In the genomic region with DNA sequence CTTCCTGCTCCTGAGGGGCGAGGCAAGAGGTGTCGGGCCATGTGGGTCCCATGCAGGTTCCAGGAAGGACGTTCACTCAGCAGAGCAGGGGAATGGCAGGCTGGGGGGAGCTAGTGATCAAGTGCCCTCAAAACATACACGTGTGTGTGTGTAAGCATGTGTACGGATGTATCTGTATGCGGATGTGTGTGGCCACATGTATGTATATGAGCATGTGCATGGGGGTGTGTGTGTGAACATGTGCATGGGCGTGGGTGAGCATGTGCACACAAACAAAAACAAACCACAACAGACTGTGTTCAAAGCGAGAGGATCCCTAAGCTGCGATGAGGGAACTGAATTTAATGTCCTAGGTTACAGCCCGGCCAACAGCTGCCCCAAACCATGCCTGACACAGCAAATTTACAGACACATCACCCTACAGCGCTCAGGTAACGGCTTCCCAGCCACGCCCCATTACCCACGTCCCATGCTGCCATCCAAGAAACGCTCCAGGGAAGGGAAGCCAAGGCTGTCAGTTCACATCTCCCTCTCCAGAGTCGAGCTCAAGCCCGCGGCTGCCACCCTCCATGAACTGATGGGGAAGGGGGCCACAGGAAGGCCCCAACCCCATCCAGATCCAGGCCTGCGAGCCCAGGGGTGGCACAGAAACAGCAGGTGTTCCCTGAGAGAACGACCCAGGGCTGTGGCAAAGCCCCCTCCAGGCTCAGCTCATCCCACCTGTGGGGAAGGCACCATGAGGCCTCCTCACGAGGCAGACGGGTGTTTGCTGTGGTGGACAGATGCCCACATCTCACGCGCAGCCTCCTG, we compare ENCODE assay signal across 26 cellular contexts. TPM values are rescaled to one million over a fixed set of nuclear protein-coding genes. Genes with fewer than 3 reads are reported as not detected.
A peak's percentile ranks its signal among the peaks of the same experiment; 100 is the strongest.
DNase-seq lines count a peak whose midpoint lies in the region; ATAC-seq, FAIRE-seq and TF ChIP-seq lines count a peak whose summit lies in the region.
"Had no signal": no experiment of that assay in that cellular context is flagged by ENCODE, and none has a peak within 500 bp of the region (broad histone marks: within the 10 kb centered on the region; RNA-seq: fewer than 3 reads in every experiment).

No MANE protein-coding gene starts in this region.

- TF ChIP-seq CTCF in HepG2 (CRISPR knock-in tag; IDR thresholded peaks at IDR 0.05) (no peak), right lobe of liver (IDR thresholded peaks at IDR 0.05) (no peak), OCI-LY1 (IDR thresholded peaks at IDR 0.05; ENCODE audit: low read length) (no peak), colonic mucosa (IDR thresholded peaks at IDR 0.05) (no peak), smooth muscle cell (IDR thresholded peaks at IDR 0.05; ENCODE audit: borderline replicate concordance, insufficient read depth, poor library complexity, severe bottlenecking) (no peak)

- in situ Hi-C loops in HepG2 (cut with HindIII; ENCODE audit: extremely low pct_ligation_motif_present, low pct_unique_long_range_greater_than_20kb): no loop called here

- H3K4me2 ChIP-seq in HepG2 (ENCODE audit: low read depth, low read length): no peak overlapping the region
- peak overlapping the region; percentile 12; the same call in 1 of the 2 replicates for H3K4me2 ChIP-seq in OCI-LY1 (ENCODE audit: low read length)
- H3K4me2 ChIP-seq in smooth muscle cell: no peak overlapping the region

- H3K4me3 ChIP-seq in HepG2 (replicated peaks in 1 of 3; ENCODE audit: insufficient read depth in 1 of 3, low read depth in 2 of 3, low read length in 3 of 3) (no peak overlapping the region), right lobe of liver (no peak overlapping the region), OCI-LY1 (ENCODE audit: low read depth, low read length, poor library complexity, severe bottlenecking) (no peak overlapping the region), colonic mucosa (no peak overlapping the region), smooth muscle cell (no peak overlapping the region)
- H3K4me3 ChIP-seq: gastrocnemius medialis, lung, prostate gland, sigmoid colon, SJSA1, tibial nerve had no signal

- TF ChIP-seq POLR2A in HepG2 (IDR thresholded peaks at IDR 0.05; ENCODE audit: insufficient read depth in 1 of 2, low read depth in 2 of 2, low read length in 2 of 2) (no peak), right lobe of liver (IDR thresholded peaks at IDR 0.05) (no peak)

- H3K9ac ChIP-seq in HepG2 (ENCODE audit: insufficient read depth, low read depth, low read length) (no peak overlapping the region), OCI-LY1 (ENCODE audit: low read length) (peak overlapping the region; percentile 44), colonic mucosa (ENCODE audit: low read depth in 2 of 2, low read length in 2 of 2) (no peak overlapping the region), smooth muscle cell (ENCODE audit: low read depth) (no peak overlapping the region)

- H3K36me3 ChIP-seq in HepG2 (replicated peaks in 1 of 2; ENCODE audit: control insufficient read depth in 1 of 2, insufficient read depth in 2 of 2, low read length in 2 of 2) (peaks cover 3 to 10% of the 10 kb centered on the region in 2 experiments; a peak in 3 of 5 replicates), right lobe of liver (no peaks in the 10 kb centered on the region), OCI-LY1 (ENCODE audit: insufficient read depth, low read length) (no peaks in the 10 kb centered on the region), colonic mucosa (no peaks in the 10 kb centered on the region), smooth muscle cell (ENCODE audit: low read depth) (no peaks in the 10 kb centered on the region)
- H3K36me3 ChIP-seq: brain microvascular endothelial cell, gastrocnemius medialis, prostate gland, sigmoid colon, SJSA1, tibial nerve had no signal

- no peak for TF ChIP-seq RAD21 in HepG2 (CRISPR knock-in tag; IDR thresholded peaks at IDR 0.05)

- H3K79me2 ChIP-seq in HepG2 (ENCODE audit: insufficient read depth, low read length) (peaks cover 23% of the 10 kb centered on the region), OCI-LY1 (ENCODE audit: insufficient read depth, low read length) (no peaks in the 10 kb centered on the region), smooth muscle cell (ENCODE audit: low read depth) (no peaks in the 10 kb centered on the region)

- H3K4me1 ChIP-seq in HepG2 (ENCODE audit: insufficient read depth, low read length) (peaks cover 54% of the 10 kb centered on the region), right lobe of liver (no peaks in the 10 kb centered on the region), OCI-LY1 (ENCODE audit: insufficient read depth, low read length, severe bottlenecking) (peaks cover 83% of the 10 kb centered on the region), colonic mucosa (no peaks in the 10 kb centered on the region), smooth muscle cell (ENCODE audit: low read depth) (no peaks in the 10 kb centered on the region)
- H3K4me1 ChIP-seq: gastrocnemius medialis, prostate gland, sigmoid colon, tibial nerve had no signal

- CTCF ChIA-PET in HepG2 (lab: Yijun Ruan, JAX; ENCODE audit: low intra/inter-chr PET ratio, low total read pairs): no interaction called here

- no peak overlapping the region for H2AFZ ChIP-seq in HepG2 (ENCODE audit: low read length)
- no peak overlapping the region for H2AFZ ChIP-seq in OCI-LY1 (ENCODE audit: low read length)
- H2AFZ ChIP-seq in smooth muscle cell (ENCODE audit: low read depth): no peak overlapping the region

- WGBS in HepG2 (ENCODE audit: low lambda C conversion rate): 91% methylated on average over 17 of the region's 24 CpGs
- WGBS in right lobe of liver (ENCODE audit: insufficient coverage, low coverage, low lambda C conversion rate, missing lambda C conversion rate): 56% methylated on average over 12 of the region's 24 CpGs
- WGBS in smooth muscle cell (ENCODE audit: low lambda C conversion rate): 89% methylated on average over 24 of the region's 24 CpGs

- POLR2A ChIA-PET in HepG2 (lab: Yijun Ruan, JAX): no interaction called here

- DNase-seq in HepG2 (ENCODE audit: low spot score): no peak
- no peak for DNase-seq in right lobe of liver
- peak; percentile 2 for DNase-seq in NCI-H2081 treated with DMSO at 0.1 percent for 48 hours (lab: John Stamatoyannopoulos, UW)
- no peak for DNase-seq in colonic mucosa
- no peak for DNase-seq in smooth muscle cell (lab: John Stamatoyannopoulos, UW; ENCODE audit: unreplicated experiment)
- DNase-seq: ACHN; activated CD4-positive, alpha-beta T cell treated with anti-CD3 and anti-CD28 coated beads for 48 hours; amniotic stem cell; brain microvascular endothelial cell; CD8-positive, alpha-beta memory T cell; DMS53; gastrocnemius medialis; HCEC 1CT; naive thymus-derived CD8-positive, alpha-beta T cell; occipital lobe; sigmoid colon; stimulated activated CD4-positive, alpha-beta T cell treated with anti-CD3 and anti-CD28 coated beads, Interleukin-4, amount 100 ng/mL, for 1 hour; T1000 had no signal

- BruUV-seq in HepG2 (replicated peaks; lab: Mats Ljungman, UMichigan): no TSS peak

- no peak for TF ChIP-seq EP300 in HepG2 (IDR thresholded peaks at IDR 0.05; ENCODE audit: low read depth in 2 of 2, low read length in 2 of 2)
- TF ChIP-seq EP300 in HepG2 (CRISPR knock-in tag; IDR thresholded peaks at IDR 0.05; ENCODE audit: borderline replicate concordance): no peak

- no peaks in the 10 kb centered on the region for H3K9me3 ChIP-seq in HepG2 (ENCODE audit: low read length)
- no peaks in the 10 kb centered on the region for H3K9me3 ChIP-seq in right lobe of liver
- H3K9me3 ChIP-seq in OCI-LY1 (ENCODE audit: low read length): peaks cover 7% of the 10 kb centered on the region
- H3K9me3 ChIP-seq in colonic mucosa: no peaks in the 10 kb centered on the region
- H3K9me3 ChIP-seq in smooth muscle cell (replicated peaks; ENCODE audit: low read depth): no peaks in the 10 kb centered on the region
- H3K9me3 ChIP-seq: gastrocnemius medialis, prostate gland, sigmoid colon, SJSA1, tibial nerve had no signal

- no peaks in the 10 kb centered on the region for H3K27me3 ChIP-seq in HepG2 (ENCODE audit: control insufficient read depth in 1 of 2, insufficient read depth in 2 of 2, low read length in 2 of 2)
- no peaks in the 10 kb centered on the region for H3K27me3 ChIP-seq in right lobe of liver
- no peaks in the 10 kb centered on the region for H3K27me3 ChIP-seq in OCI-LY1 (ENCODE audit: insufficient read depth, low read length)
- H3K27me3 ChIP-seq in colonic mucosa: no peaks in the 10 kb centered on the region
- no peaks in the 10 kb centered on the region for H3K27me3 ChIP-seq in smooth muscle cell (ENCODE audit: low read depth)
- H3K27me3 ChIP-seq: brain microvascular endothelial cell, sigmoid colon, SJSA1, tibial nerve had no signal

- no peaks in the 10 kb centered on the region for H3K9me2 ChIP-seq in OCI-LY1 (ENCODE audit: low read depth, low read length)

- H3K27ac ChIP-seq in HepG2 (ENCODE audit: extremely low read length, insufficient read depth, low read length) (no peak overlapping the region), right lobe of liver (no peak overlapping the region), OCI-LY1 (ENCODE audit: low read depth, low read length, poor library complexity, severe bottlenecking) (peak overlapping the region; percentile 98), colonic mucosa (no peak overlapping the region), smooth muscle cell (ENCODE audit: low read depth) (no peak overlapping the region)
- H3K27ac ChIP-seq: brain microvascular endothelial cell, gastrocnemius medialis, prostate gland, sigmoid colon, SJSA1, tibial nerve, VCaP had no signal

- FAIRE-seq in HepG2 (lab: Jason Lieb, UNC): no peak
- FAIRE-seq: G401.6 had no signal

- ATAC-seq in HepG2 (no peak), right lobe of liver (no peak), GM21367 (IDR thresholded peaks at IDR 0.05; ENCODE audit: unreplicated experiment) (no peak)
- ATAC-seq: gastrocnemius medialis; naive thymus-derived CD8-positive, alpha-beta T cell had no signal

- intact Hi-C loops in HepG2 (cut with micrococcal nuclease; ENCODE audit: unreplicated experiment): no loop called here
- intact Hi-C loops in right lobe of liver (cut with DNase I): no loop called here
- intact Hi-C loops in colonic mucosa (cut with DNase I): no loop called here

- peaks cover 77% of the 10 kb centered on the region for H4K20me1 ChIP-seq in HepG2 (ENCODE audit: insufficient read depth, low read length)
- H4K20me1 ChIP-seq in OCI-LY1 (ENCODE audit: insufficient read depth, low read length): no peaks in the 10 kb centered on the region
- H4K20me1 ChIP-seq in smooth muscle cell (ENCODE audit: low read depth): no peaks in the 10 kb centered on the region

- H3F3A ChIP-seq in OCI-LY1 (ENCODE audit: insufficient read depth, low read length) (peaks cover 11% of the 10 kb centered on the region; the same call in 1 of the 2 replicates), smooth muscle cell (ENCODE audit: low read depth) (no peaks in the 10 kb centered on the region)

RNA-seq across cellular contexts. Expression of a gene that starts 56.6 kb away (rescaled TPM):
- total RNA-seq in HepG2 (2016; rRNA removed; fragmentation: Illumina TruSeq; extraction: Trizol) (1.7 and 2.5 TPM in 2 replicates), right lobe of liver (under 1 TPM; 0.15 to 0.87 (median 0.67) TPM), colonic mucosa (10 to 100 TPM; 14.7 to 21.6 TPM), smooth muscle cell (0.09 TPM in 2 replicates)
- total RNA-seq in HepG2 (2016; cell fraction: cytosol; rRNA removed; fragmentation: Illumina TruSeq; extraction: Trizol; ENCODE audit: low read depth): 0.88 and 1.4 TPM in 2 replicates
- total RNA-seq in HepG2 (2016; cell fraction: insoluble cytoplasmic fraction; rRNA removed; fragmentation: Illumina TruSeq; extraction: Trizol): 1.4 and 2.6 TPM in 2 replicates
- 2.3 TPM in 2 replicates for total RNA-seq in HepG2 (2016; cell fraction: membrane; rRNA removed; fragmentation: Illumina TruSeq; extraction: Trizol)
- total RNA-seq in HepG2 (2016; cell fraction: nucleus; rRNA removed; fragmentation: Illumina TruSeq; extraction: Trizol): 3.7 and 5.0 TPM in 2 replicates
- polyA plus RNA-seq in HepG2 (2011; rRNA removed) (24.2 and 50.0 TPM in 2 replicates), smooth muscle cell (0.87 TPM in 1 of 2 replicates, not detected in the other)
- 42.2 and 59.6 TPM in 2 replicates for polyA plus RNA-seq in HepG2 (2011; cell fraction: cytosol; rRNA removed)
- 73.6 and 81.5 TPM in 2 replicates for polyA plus RNA-seq in HepG2 (2011; cell fraction: nucleus; rRNA removed)
- 49.0 and 72.5 TPM in 2 replicates for polyA plus RNA-seq in HepG2 (2012)
- 0.94 and 1.3 TPM in 2 replicates for polyA plus RNA-seq in HepG2 (2016; cell fraction: cytosol; fragmentation: Illumina TruSeq; extraction: Trizol; ENCODE audit: low read depth)
- polyA plus RNA-seq in HepG2 (2016; cell fraction: insoluble cytoplasmic fraction; fragmentation: Illumina TruSeq; extraction: Trizol; ENCODE audit: low read depth): 2.5 TPM in 2 replicates
- polyA plus RNA-seq in HepG2 (2016; cell fraction: membrane; fragmentation: Illumina TruSeq; extraction: Trizol; ENCODE audit: low read depth): 1.7 and 2.2 TPM in 2 replicates
- 3.0 and 5.1 TPM in 2 replicates for polyA plus RNA-seq in HepG2 (2016; cell fraction: nucleus; fragmentation: Illumina TruSeq; extraction: Trizol; ENCODE audit: insufficient read depth, low read depth)
- polyA minus RNA-seq in HepG2 (2011; rRNA and poly(A)+ RNA removed; ENCODE audit: low replicate concordance): 35.1 TPM in 1 of 2 replicates, not detected in the other
- 18.6 and 43.5 TPM in 2 replicates for polyA minus RNA-seq in HepG2 (2011; cell fraction: cytosol; rRNA and poly(A)+ RNA removed)
- polyA minus RNA-seq in HepG2 (2011; cell fraction: nucleus; rRNA and poly(A)+ RNA removed): 33.3 and 45.4 TPM in 2 replicates
